ENCODE assay signal across 10 cellular contexts in genomic region chr10:125201108-125201524, GRCh38. TPM values are rescaled to one million over a fixed set of nuclear protein-coding genes. Genes with fewer than 3 reads are reported as not detected.
A peak's percentile ranks its signal among the peaks of the same experiment; 100 is the strongest.
DNase-seq lines count a peak whose midpoint lies in the region; ATAC-seq and TF ChIP-seq lines count a peak whose summit lies in the region.
"Had no signal": no experiment of that assay in that cellular context is flagged by ENCODE, and none has a peak within 500 bp of the region (broad histone marks: within the 10 kb centered on the region; RNA-seq: fewer than 3 reads in every experiment).

No MANE protein-coding gene starts in this region.

- H3K9me3 ChIP-seq in right lobe of liver = no peaks in the 10 kb centered on the region

- peaks cover 35 to 57% of the 10 kb centered on the region in 2 donors for H3K27me3 Mint-ChIP-seq in stimulated activated naive B cell treated with anti-CD40 and anti-IgM and Interleukin-4, amounts not matched to agents 10 μg/mL and 1 μg/mL and 100 μg/mL, for 72 hours
- H3K27me3 Mint-ChIP-seq in activated T-cell treated with anti-CD3 and anti-CD28 coated beads, Interleukin-2, amount 50 U/mL, for 24 hours = peaks cover 11% of the 10 kb centered on the region

- no peaks in the 10 kb centered on the region for H3K36me3 Mint-ChIP-seq in stimulated activated naive B cell treated with anti-CD40 and anti-IgM and Interleukin-4, amounts not matched to agents 10 μg/mL and 1 μg/mL and 100 μg/mL, for 72 hours
- no peaks in the 10 kb centered on the region for H3K36me3 Mint-ChIP-seq in activated T-cell treated with anti-CD3 and anti-CD28 coated beads, Interleukin-2, amount 50 U/mL, for 24 hours (ENCODE audit: low read depth)

- no peak overlapping the region for H3K4me3 ChIP-seq in right lobe of liver

- in situ Hi-C loops in SK-MEL-5 (cut with HindIII; ENCODE audit: low pct_unique_long_range_greater_than_20kb, low sequenced_read_pairs) = no loop called here

- no peaks in the 10 kb centered on the region for H3K27me3 ChIP-seq in right lobe of liver

- H3K4me1 Mint-ChIP-seq in stimulated activated naive B cell treated with anti-CD40 and anti-IgM and Interleukin-4, amounts not matched to agents 10 μg/mL and 1 μg/mL and 100 μg/mL, for 72 hours = peaks cover 5 to 10% of the 10 kb centered on the region in 2 donors
- no peaks in the 10 kb centered on the region for H3K4me1 Mint-ChIP-seq in activated T-cell treated with anti-CD3 and anti-CD28 coated beads, Interleukin-2, amount 50 U/mL, for 24 hours (ENCODE audit: low read depth)

- no peak overlapping the region for H3K27ac Mint-ChIP-seq in stimulated activated naive B cell treated with anti-CD40 and anti-IgM and Interleukin-4, amounts not matched to agents 10 μg/mL and 1 μg/mL and 100 μg/mL, for 72 hours
- H3K27ac Mint-ChIP-seq in activated T-cell treated with anti-CD3 and anti-CD28 coated beads, Interleukin-2, amount 50 U/mL, for 24 hours = no peak overlapping the region

- 54% methylated on average over 4 of the region's 5 CpGs for WGBS in right lobe of liver (ENCODE audit: insufficient coverage, low coverage, low lambda C conversion rate, missing lambda C conversion rate)

- no peak overlapping the region for H3K4me3 Mint-ChIP-seq in stimulated activated naive B cell treated with anti-CD40 and anti-IgM and Interleukin-4, amounts not matched to agents 10 μg/mL and 1 μg/mL and 100 μg/mL, for 72 hours
- H3K4me3 Mint-ChIP-seq in activated T-cell treated with anti-CD3 and anti-CD28 coated beads, Interleukin-2, amount 50 U/mL, for 24 hours = no peak overlapping the region

- H3K36me3 ChIP-seq in right lobe of liver = no peaks in the 10 kb centered on the region

- ATAC-seq in HG02981 (IDR thresholded peaks at IDR 0.05; ENCODE audit: unreplicated experiment) (peak; percentile 88), right lobe of liver (no peak)
- peak; percentile 96 to 97 for ATAC-seq in stimulated activated naive B cell treated with anti-CD40 and anti-IgM and Interleukin-4, amounts not matched to agents 10 μg/mL and 1 μg/mL and 100 μg/mL, for 72 hours (replicated peaks)

- DNase-seq in activated T-cell treated with anti-CD3 and anti-CD28 coated beads, Interleukin-2, amount 50 U/mL, for 48 hours = peak; percentile 18 to 19
- DNase-seq in activated T-cell treated with anti-CD3 and anti-CD28 coated beads, Interleukin-2, amount 50 U/mL, for 1 hour = no peak
- DNase-seq in SK-MEL-5 (ENCODE audit: low read depth, low spot score) (peak; percentile 3), germinal center (ENCODE audit: low spot score) (no peak), right lobe of liver (no peak)
- peak; percentile 58 for DNase-seq in stimulated activated naive B cell treated with anti-CD40 and anti-IgM and Interleukin-4, amounts not matched to agents 10 μg/mL and 1 μg/mL and 100 μg/mL, for 72 hours
- DNase-seq in activated T-cell treated with anti-CD3 and anti-CD28 coated beads, Interleukin-2, amount 50 U/mL, for 24 hours = no peak
- DNase-seq: T-helper 1 cell had no signal

- no peak for TF ChIP-seq CTCF in right lobe of liver (IDR thresholded peaks at IDR 0.05)

- H3K27ac ChIP-seq in right lobe of liver = no peak overlapping the region
- H3K27ac ChIP-seq: C4-2B had no signal

- H3K4me1 ChIP-seq in right lobe of liver = no peaks in the 10 kb centered on the region

- intact Hi-C loops in right lobe of liver (cut with DNase I) = no loop called here

- TF ChIP-seq POLR2A in right lobe of liver (IDR thresholded peaks at IDR 0.05) = no peak

- H3K9me3 Mint-ChIP-seq in stimulated activated naive B cell treated with anti-CD40 and anti-IgM and Interleukin-4, amounts not matched to agents 10 μg/mL and 1 μg/mL and 100 μg/mL, for 72 hours = no peaks in the 10 kb centered on the region
- H3K9me3 Mint-ChIP-seq in activated T-cell treated with anti-CD3 and anti-CD28 coated beads, Interleukin-2, amount 50 U/mL, for 24 hours = no peaks in the 10 kb centered on the region

RNA-seq across cellular contexts. Expression of gene CTBP2, which starts 40.8 kb away (rescaled TPM):
- total RNA-seq in SK-MEL-5 (2014; rRNA removed; shearing (Covaris generic)) = 38.1 and 39.6 TPM in 2 replicates
- 45.9 and 46.9 TPM in 2 replicates for polyA plus RNA-seq in SK-MEL-5 (2015; cell fraction: cytosol; rRNA removed)
- polyA plus RNA-seq in SK-MEL-5 (2015; cell fraction: nucleus; rRNA removed) = 46.4 and 54.6 TPM in 2 replicates
- total RNA-seq in right lobe of liver = 1 to 10 TPM; 3.2 to 8.2 (median 5.4) TPM

Comparison
In these comparisons a context has a peak if more than half of its experiments do, and no peak if none do; other contexts are left out.
1. DNase-seq: peak in activated T-cell treated with anti-CD3 and anti-CD28 coated beads, Interleukin-2, amount 50 U/mL, for 48 hours (2 of 2), SK-MEL-5 (single experiment) and stimulated activated naive B cell treated with anti-CD40 and anti-IgM and Interleukin-4, amounts not matched to agents 10 μg/mL and 1 μg/mL and 100 μg/mL, for 72 hours (single experiment); none in activated T-cell treated with anti-CD3 and anti-CD28 coated beads, Interleukin-2, amount 50 U/mL, for 1 hour (single experiment), germinal center (single experiment), right lobe of liver (0 of 3) and activated T-cell treated with anti-CD3 and anti-CD28 coated beads, Interleukin-2, amount 50 U/mL, for 24 hours (single experiment).
2. ATAC-seq: peak in HG02981 (single experiment) and stimulated activated naive B cell treated with anti-CD40 and anti-IgM and Interleukin-4, amounts not matched to agents 10 μg/mL and 1 μg/mL and 100 μg/mL, for 72 hours (2 of 2); none in right lobe of liver (0 of 4).